Comparison of ENCODE assay signal across 18 cellular contexts in genomic region chr4:67928547-67928946, GRCh38. TPM values are rescaled to one million over a fixed set of nuclear protein-coding genes. Genes with fewer than 3 reads are reported as not detected.
DNase-seq lines count a peak whose midpoint lies in the region; ATAC-seq and TF ChIP-seq lines count a peak whose summit lies in the region.
"Had no signal": no experiment of that assay in that cellular context is flagged by ENCODE, and none has a peak within 500 bp of the region (broad histone marks: within the 10 kb centered on the region; RNA-seq: fewer than 3 reads in every experiment).

No MANE protein-coding gene starts in this region.

- H3K4me2 ChIP-seq in GM23248 (ENCODE audit: unreplicated experiment) = no peak overlapping the region

- H3K27ac ChIP-seq in endodermal cell (ENCODE audit: low read depth, low read length) (no peak overlapping the region), mesodermal cell (ENCODE audit: low read depth, low read length, severe bottlenecking) (peak overlapping the region; percentile 66), GM23248 (no peak overlapping the region), right atrium auricular region (no peak overlapping the region)
- H3K27ac ChIP-seq: dorsolateral prefrontal cortex, lower lobe of right lung, psoas muscle, stomach, uterus had no signal

- H3K36me3 ChIP-seq in endodermal cell (ENCODE audit: control insufficient read depth, insufficient read depth, low read length) (no peaks in the 10 kb centered on the region), mesodermal cell (ENCODE audit: control insufficient read depth, insufficient read depth, low read length) (no peaks in the 10 kb centered on the region), GM23248 (ENCODE audit: low read depth) (no peaks in the 10 kb centered on the region), right atrium auricular region (no peaks in the 10 kb centered on the region)
- H3K36me3 ChIP-seq: lower lobe of right lung, stomach, uterus had no signal

- ATAC-seq in GM18520 (IDR thresholded peaks at IDR 0.05; ENCODE audit: unreplicated experiment) = no peak
- ATAC-seq: activated naive CD4-positive, alpha-beta T cell treated with anti-CD3 and anti-CD28 coated beads, Interleukin-2, amount 50 U/mL, for 72 hours; lower lobe of right lung; natural killer cell treated with Interleukin-12 subunit alpha and Interleukin-12 subunit beta and Interleukin-15 and Interleukin-18, amount 100 ng/mL, for 72 hours; psoas muscle had no signal

- no peak overlapping the region for H3K4me3 Mint-ChIP-seq in endodermal cell
- H3K4me3 Mint-ChIP-seq: CD4-positive, alpha-beta memory T cell; natural killer cell treated with Interleukin-12 subunit alpha and Interleukin-12 subunit beta and Interleukin-15 and Interleukin-18, amount 100 ng/mL, for 72 hours had no signal

- no peak overlapping the region for H2AFZ ChIP-seq in GM23248

- H3K9me3 Mint-ChIP-seq in endodermal cell = peaks cover 7% of the 10 kb centered on the region
- H3K9me3 Mint-ChIP-seq: natural killer cell treated with Interleukin-12 subunit alpha and Interleukin-12 subunit beta and Interleukin-15 and Interleukin-18, amount 100 ng/mL, for 72 hours had no signal

- 65 to 70% methylated on average over 4 of the region's 4 CpGs for WGBS in endodermal cell (ENCODE audit: insufficient coverage in 1 of 2, insufficient read length in 1 of 2), 2 experiments
- WGBS in mesodermal cell (ENCODE audit: insufficient coverage in 2 of 2), 2 experiments = 50 to 57% methylated on average over 2 to 4 of the region's 4 CpGs
- WGBS in GM23248 (ENCODE audit: low coverage in 1 of 2, low lambda C conversion rate in 2 of 2, missing lambda C conversion rate in 2 of 2), 2 experiments = 63 to 66% methylated on average over 4 of the region's 4 CpGs

- no peaks in the 10 kb centered on the region for H3K27me3 Mint-ChIP-seq in endodermal cell (ENCODE audit: insufficient read depth)

- in situ Hi-C loops in GM23248 (cut with MboI) = no loop called here

- TF ChIP-seq CTCF in endodermal cell (conservative IDR thresholded peaks at IDR 0.05) = no peak
- TF ChIP-seq CTCF in right atrium auricular region (IDR thresholded peaks at IDR 0.05) = no peak

- peaks cover 5% of the 10 kb centered on the region for H3K4me1 Mint-ChIP-seq in endodermal cell
- H3K4me1 Mint-ChIP-seq: CD4-positive, alpha-beta memory T cell had no signal

- no peaks in the 10 kb centered on the region for H3F3A ChIP-seq in GM23248 (ENCODE audit: insufficient read depth)

- no peaks in the 10 kb centered on the region for H4K20me1 ChIP-seq in GM23248 (ENCODE audit: insufficient read depth)

- H3K27ac Mint-ChIP-seq in endodermal cell = no peak overlapping the region
- H3K27ac Mint-ChIP-seq: activated naive CD4-positive, alpha-beta T cell treated with anti-CD3 and anti-CD28 coated beads, Interleukin-2, amount 50 U/mL, for 72 hours; CD4-positive, alpha-beta memory T cell; natural killer cell treated with Interleukin-12 subunit alpha and Interleukin-12 subunit beta and Interleukin-15 and Interleukin-18, amount 100 ng/mL, for 72 hours had no signal

- H3K9me3 ChIP-seq in endodermal cell (ENCODE audit: control insufficient read depth, low read length) = peaks cover 15% of the 10 kb centered on the region
- no peaks in the 10 kb centered on the region for H3K9me3 ChIP-seq in mesodermal cell (ENCODE audit: control insufficient read depth, low read length)
- H3K9me3 ChIP-seq in GM23248 (ENCODE audit: low read depth) = no peaks in the 10 kb centered on the region
- H3K9me3 ChIP-seq in right atrium auricular region = no peaks in the 10 kb centered on the region
- H3K9me3 ChIP-seq: lower lobe of right lung, psoas muscle, uterus had no signal

- H3K79me2 ChIP-seq in GM23248 (ENCODE audit: insufficient read depth) = no peaks in the 10 kb centered on the region

- no peaks in the 10 kb centered on the region for H3K36me3 Mint-ChIP-seq in endodermal cell (ENCODE audit: low read depth)
- H3K36me3 Mint-ChIP-seq: activated naive CD4-positive, alpha-beta T cell treated with anti-CD3 and anti-CD28 coated beads, Interleukin-2, amount 50 U/mL, for 72 hours; CD4-positive, alpha-beta memory T cell; natural killer cell treated with Interleukin-12 subunit alpha and Interleukin-12 subunit beta and Interleukin-15 and Interleukin-18, amount 100 ng/mL, for 72 hours had no signal

- H3K4me3 ChIP-seq in endodermal cell (ENCODE audit: low read length) (no peak overlapping the region), mesodermal cell (ENCODE audit: extremely low read depth, insufficient read depth, low read length, poor library complexity, severe bottlenecking) (no peak overlapping the region), GM23248 (no peak overlapping the region), right atrium auricular region (no peak overlapping the region)
- H3K4me3 ChIP-seq: dorsolateral prefrontal cortex, lower lobe of right lung, psoas muscle, stomach, uterus had no signal

- DNase-seq in NCI-H187 treated with DMSO at 0.1 percent for 48 hours (lab: John Stamatoyannopoulos, UW) (peak; percentile 36), NCI-H187 (lab: John Stamatoyannopoulos, UW) (no peak), OCI-M1 (lab: John Stamatoyannopoulos, UW) (peak; percentile 78), endodermal cell (peak; percentile 53), GM23248 (no peak), right atrium auricular region (ENCODE audit: low spot score) (no peak)
- DNase-seq: CD4-positive, alpha-beta memory T cell; dorsolateral prefrontal cortex; foreskin melanocyte; lower lobe of right lung; psoas muscle; stomach; T-helper 2 cell; uterus had no signal

- no peaks in the 10 kb centered on the region for H3K9me2 ChIP-seq in GM23248 (ENCODE audit: insufficient read depth)

- H3K4me1 ChIP-seq in endodermal cell (ENCODE audit: control insufficient read depth, insufficient read depth, low read length) = no peaks in the 10 kb centered on the region
- H3K4me1 ChIP-seq in mesodermal cell (ENCODE audit: control insufficient read depth, insufficient read depth, low read length, poor library complexity, severe bottlenecking) = no peaks in the 10 kb centered on the region
- no peaks in the 10 kb centered on the region for H3K4me1 ChIP-seq in GM23248 (ENCODE audit: insufficient read depth)
- no peaks in the 10 kb centered on the region for H3K4me1 ChIP-seq in right atrium auricular region
- H3K4me1 ChIP-seq: lower lobe of right lung, psoas muscle, stomach, uterus had no signal

- H3K27me3 ChIP-seq in endodermal cell (ENCODE audit: control insufficient read depth, insufficient read depth, low read length, poor library complexity, severe bottlenecking) (no peaks in the 10 kb centered on the region), GM23248 (replicated peaks; ENCODE audit: insufficient read depth) (0 out of 2 replicates have a peak, but pooled peaks cover 2% of the 10 kb centered on the region), right atrium auricular region (no peaks in the 10 kb centered on the region)
- H3K27me3 ChIP-seq: stomach, uterus had no signal

- H3K9ac ChIP-seq in endodermal cell (ENCODE audit: extremely low read depth, low read length, poor library complexity, severe bottlenecking) = no peak overlapping the region
- H3K9ac ChIP-seq in GM23248 = no peak overlapping the region

RNA-seq across cellular contexts. Expression of gene TMPRSS11A, which starts 34.7 kb away (rescaled TPM):
- total RNA-seq in endodermal cell (not detected), right atrium auricular region (not detected)
- polyA plus RNA-seq in endodermal cell (2013, experiment 1 of 2) = not detected
- polyA plus RNA-seq in endodermal cell (2013, experiment 2 of 2) = not detected
- not detected for polyA plus RNA-seq in mesodermal cell (2013, experiment 1 of 2)
- polyA plus RNA-seq in mesodermal cell (2013, experiment 2 of 2) = not detected
- not detected in 2 replicates for total RNA-seq in GM23248 (2014; rRNA removed; shearing (Covaris generic))
- not detected in 2 replicates for polyA plus RNA-seq in GM23248 (2016; fragmentation: Nextera tagmentation; extraction: Ambion mirVana)
- total RNA-seq: activated naive CD4-positive, alpha-beta T cell treated with anti-CD3 and anti-CD28 coated beads, Interleukin-2, amount 50 U/mL, for 72 hours; CD4-positive, alpha-beta memory T cell; dorsolateral prefrontal cortex; lower lobe of right lung; natural killer cell treated with Interleukin-12 subunit alpha and Interleukin-12 subunit beta and Interleukin-15 and Interleukin-18, amount 100 ng/mL, for 72 hours; psoas muscle; uterus had no signal
- polyA plus RNA-seq: CD4-positive, alpha-beta memory T cell; psoas muscle had no signal

RNA-seq across cellular contexts. Expression of gene TMPRSS11D, which starts 44.7 kb away (rescaled TPM):
- total RNA-seq in endodermal cell (not detected), right atrium auricular region (not detected)
- polyA plus RNA-seq in endodermal cell (2013, experiment 1 of 2) = not detected
- not detected for polyA plus RNA-seq in endodermal cell (2013, experiment 2 of 2)
- not detected for polyA plus RNA-seq in mesodermal cell (2013, experiment 1 of 2)
- not detected for polyA plus RNA-seq in mesodermal cell (2013, experiment 2 of 2)
- not detected in 2 replicates for total RNA-seq in GM23248 (2014; rRNA removed; shearing (Covaris generic))
- not detected in 2 replicates for polyA plus RNA-seq in GM23248 (2016; fragmentation: Nextera tagmentation; extraction: Ambion mirVana)
- total RNA-seq: activated naive CD4-positive, alpha-beta T cell treated with anti-CD3 and anti-CD28 coated beads, Interleukin-2, amount 50 U/mL, for 72 hours; CD4-positive, alpha-beta memory T cell; dorsolateral prefrontal cortex; lower lobe of right lung; natural killer cell treated with Interleukin-12 subunit alpha and Interleukin-12 subunit beta and Interleukin-15 and Interleukin-18, amount 100 ng/mL, for 72 hours; psoas muscle; stomach; uterus had no signal
- polyA plus RNA-seq: CD4-positive, alpha-beta memory T cell had no signal

Comparison
In these comparisons a context has a peak if more than half of its experiments do, and no peak if none do; other contexts are left out.
1. DNase-seq: peak in NCI-H187 treated with DMSO at 0.1 percent for 48 hours (single experiment), OCI-M1 (single experiment) and endodermal cell (single experiment); none in NCI-H187 (0 of 2), GM23248 (single experiment) and right atrium auricular region (single experiment).